ENCODE assay signal across 11 cellular contexts in genomic region chr9:3235497-3235896, GRCh38.
DNase-seq lines count a peak whose midpoint lies in the region; TF ChIP-seq lines count a peak whose summit lies in the region.
"Had no signal": no experiment of that assay in that cellular context is flagged by ENCODE, and none has a peak within 500 bp of the region (broad histone marks: within the 10 kb centered on the region; RNA-seq: fewer than 3 reads in every experiment).

No MANE protein-coding gene starts in this region.

- DNase-seq in EL (peak; percentile 6), HCEC 1CT (peak; percentile 32), amniotic epithelial cell (ENCODE audit: low read depth) (peak; percentile 10), fibroblast of the aortic adventitia (ENCODE audit: low read depth) (peak; percentile 4), cerebellar nuclear complex (lab: John Stamatoyannopoulos, UW) (no peak), SJCRH30 (no peak)
- no peak for DNase-seq in activated effector memory CD4-positive, alpha-beta T cell treated with Interleukin-2 at 50 U/mL for 16 hours
- DNase-seq: 8988T, AML-193, GDM1 had no signal

- no peaks in the 10 kb centered on the region for H3K9me3 ChIP-seq in SJCRH30 (replicated peaks)
- H3K9me3 ChIP-seq: BLaER1 had no signal

- no peak for TF ChIP-seq CTCF in fibroblast of the aortic adventitia (IDR thresholded peaks at IDR 0.05; ENCODE audit: insufficient read depth, low read length)

- no peaks in the 10 kb centered on the region for H3K27me3 ChIP-seq in SJCRH30
- H3K27me3 ChIP-seq: BLaER1 had no signal

- H3K4me3 ChIP-seq in fibroblast of the aortic adventitia (ENCODE audit: low read depth, low read length) (no peak overlapping the region), SJCRH30 (no peak overlapping the region)
- H3K4me3 ChIP-seq: BLaER1 had no signal

- H3K36me3 ChIP-seq in SJCRH30: no peaks in the 10 kb centered on the region
- H3K36me3 ChIP-seq: BLaER1 had no signal

- H3K4me1 ChIP-seq in SJCRH30: no peaks in the 10 kb centered on the region
- H3K4me1 ChIP-seq: BLaER1 had no signal

- H3K27ac ChIP-seq in SJCRH30: no peak overlapping the region
- H3K27ac ChIP-seq: BLaER1 had no signal

Comparison
In these comparisons a context has a peak if more than half of its experiments do, and no peak if none do; other contexts are left out.
1. DNase-seq: peak in EL (single experiment), HCEC 1CT (single experiment), amniotic epithelial cell (single experiment) and fibroblast of the aortic adventitia (single experiment); none in cerebellar nuclear complex (0 of 2), activated effector memory CD4-positive, alpha-beta T cell treated with Interleukin-2 at 50 U/mL for 16 hours (single experiment) and SJCRH30 (0 of 2).